Comparison of ENCODE assay signal across 1 cellular context in genomic region chr22:24181088-24181995, GRCh38.
A peak's percentile ranks its signal among the peaks of the same experiment; 100 is the strongest.
TF ChIP-seq lines count a peak whose summit lies in the region.

Gene SUSD2 (plus strand): TSS chr22:24181487. CDS start chr22:24181520, 33 bp downstream.

TF ChIP-seq in HepG2, 621 proteins besides CTCF, POLR2A, EP300 and RAD21 (continued from another document and continues in another):
- peak; percentile 56 for TF ChIP-seq PATZ1 (CRISPR knock-in tag; IDR thresholded peaks at IDR 0.05)
- peak; percentile 70 for TF ChIP-seq SPEN (CRISPR knock-in tag; IDR thresholded peaks at IDR 0.05; ENCODE audit: low read depth)
- TF ChIP-seq ZNF329 (CRISPR knock-in tag; IDR thresholded peaks at IDR 0.05; ENCODE audit: low read depth): no peak
- no peak for TF ChIP-seq CEBPG (CRISPR knock-in tag; IDR thresholded peaks at IDR 0.05)
- TF ChIP-seq MAZ (IDR thresholded peaks at IDR 0.05; ENCODE audit: borderline replicate concordance, low read depth, low read length): peak; percentile 40; the same call in 1 of the 2 replicates
- TF ChIP-seq MAZ (CRISPR knock-in tag; IDR thresholded peaks at IDR 0.05; ENCODE audit: low read depth): no peak
- no peak for TF ChIP-seq ZNF557 (CRISPR knock-in tag; IDR thresholded peaks at IDR 0.05)
- 0 out of 2 replicates have a peak, but pooled peaks have one; percentile 52 for TF ChIP-seq ZFP90 (CRISPR knock-in tag; IDR thresholded peaks at IDR 0.05; ENCODE audit: borderline replicate concordance)
- peak; percentile 76 for TF ChIP-seq HNRNPK (IDR thresholded peaks at IDR 0.05; ENCODE audit: low read depth, low read length, poor library complexity, severe bottlenecking)
- TF ChIP-seq ATRX (CRISPR knock-in tag; IDR thresholded peaks at IDR 0.05; ENCODE audit: borderline replicate concordance): no peak
- 0 out of 2 replicates have a peak, but pooled peaks have one; percentile 37 for TF ChIP-seq ZNF512 (CRISPR knock-in tag; IDR thresholded peaks at IDR 0.05)
- TF ChIP-seq ZNF784 (CRISPR knock-in tag; IDR thresholded peaks at IDR 0.05; ENCODE audit: borderline replicate concordance): peak; percentile 64
- peak; percentile 93; the same call in 1 of the 2 replicates for TF ChIP-seq ZSCAN5A (CRISPR knock-in tag; IDR thresholded peaks at IDR 0.05; ENCODE audit: borderline replicate concordance)
- peak; percentile 49 for TF ChIP-seq HDAC1 (CRISPR knock-in tag; IDR thresholded peaks at IDR 0.05)
- TF ChIP-seq E2F2 (CRISPR knock-in tag; IDR thresholded peaks at IDR 0.05; ENCODE audit: borderline replicate concordance): 0 out of 2 replicates have a peak, but pooled peaks have one; percentile 38
- TF ChIP-seq E2F5 (CRISPR knock-in tag; conservative IDR thresholded peaks at IDR 0.05): 0 out of 2 replicates have a peak, but pooled peaks have one; percentile 35
- TF ChIP-seq MED13 (CRISPR knock-in tag; IDR thresholded peaks at IDR 0.05): peak; percentile 56; the same call in 1 of the 2 replicates
- TF ChIP-seq ZNF687 (CRISPR knock-in tag; IDR thresholded peaks at IDR 0.05): peak; percentile 81
- TF ChIP-seq NRL (CRISPR knock-in tag; IDR thresholded peaks at IDR 0.05; ENCODE audit: borderline replicate concordance): peak; percentile 69; the same call in 1 of the 2 replicates
- TF ChIP-seq ZNF276 (CRISPR knock-in tag; IDR thresholded peaks at IDR 0.05; ENCODE audit: low read depth): 0 out of 2 replicates have a peak, but pooled peaks have one; percentile 66
- TF ChIP-seq PHF21A (CRISPR knock-in tag; IDR thresholded peaks at IDR 0.05): peak; percentile 83
- peak; percentile 63 for TF ChIP-seq AGO1 (IDR thresholded peaks at IDR 0.05; ENCODE audit: low read depth, low read length, poor library complexity, severe bottlenecking)
- no peak for TF ChIP-seq ZKSCAN8 (CRISPR knock-in tag; IDR thresholded peaks at IDR 0.05; ENCODE audit: borderline replicate concordance)
- peak; percentile 34; the same call in 1 of the 2 replicates for TF ChIP-seq ARID4A (CRISPR knock-in tag; IDR thresholded peaks at IDR 0.05; ENCODE audit: borderline replicate concordance)
- peak; percentile 72 for TF ChIP-seq DMAP1 (CRISPR knock-in tag; IDR thresholded peaks at IDR 0.05)
- TF ChIP-seq SALL2 (CRISPR knock-in tag; IDR thresholded peaks at IDR 0.05): peak; percentile 79; the same call in 1 of the 2 replicates
- peak; percentile 41; the same call in 1 of the 2 replicates for TF ChIP-seq MTA1 (CRISPR knock-in tag; IDR thresholded peaks at IDR 0.05; ENCODE audit: borderline replicate concordance)
- 0 out of 2 replicates have a peak, but pooled peaks have one; percentile 36 for TF ChIP-seq HOXD1 (CRISPR knock-in tag; IDR thresholded peaks at IDR 0.05)
- no peak for TF ChIP-seq ZNF503 (CRISPR knock-in tag; IDR thresholded peaks at IDR 0.05)
- peak; percentile 77 for TF ChIP-seq KDM1A (CRISPR knock-in tag; IDR thresholded peaks at IDR 0.05)
- peak; percentile 40; the same call in 1 of the 2 replicates for TF ChIP-seq ZNF225 (CRISPR knock-in tag; IDR thresholded peaks at IDR 0.05)
- 0 out of 2 replicates have a peak, but pooled peaks have one; percentile 33 for TF ChIP-seq CENPT (CRISPR knock-in tag; IDR thresholded peaks at IDR 0.05; ENCODE audit: low read depth)
- no peak; the same call in 1 of the 2 replicates for TF ChIP-seq YEATS4 (CRISPR knock-in tag; IDR thresholded peaks at IDR 0.05; ENCODE audit: borderline replicate concordance)
- peak in 1 of 2 experiments; percentile 28; a peak in 2 of 4 replicates for TF ChIP-seq MAFK (conservative IDR thresholded peaks at IDR 0.05 in 1 of 2, IDR thresholded peaks at IDR 0.05 in 1 of 2; ENCODE audit: low read length in 2 of 2)
- TF ChIP-seq ZNF180 (CRISPR knock-in tag; IDR thresholded peaks at IDR 0.05; ENCODE audit: borderline replicate concordance, low read depth): no peak
